ENCODE assay signal across 18 cellular contexts in the genomic region with DNA sequence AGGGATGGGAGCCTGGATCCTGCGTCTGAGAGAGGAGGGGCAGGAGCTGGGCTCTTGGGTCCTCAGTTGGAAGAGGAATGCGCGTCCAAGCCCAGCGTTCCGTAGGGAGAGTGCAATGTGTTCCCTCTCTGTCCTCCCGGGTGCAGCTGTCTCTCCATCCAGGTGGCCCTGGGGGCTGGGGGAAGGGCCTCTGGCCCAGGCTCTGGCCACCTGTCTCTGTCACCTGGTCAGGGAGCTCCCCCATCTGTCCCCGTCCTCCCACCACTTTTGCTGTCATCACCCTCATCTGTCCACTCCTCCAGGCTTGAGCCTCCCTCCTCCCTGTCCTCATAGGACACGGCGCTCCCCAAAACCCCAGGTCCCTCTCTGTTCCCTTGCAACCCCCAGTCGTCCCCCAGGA. TPM values are rescaled to one million over a fixed set of nuclear protein-coding genes. Genes with fewer than 3 reads are reported as not detected.
DNase-seq lines count a peak whose midpoint lies in the region; ATAC-seq and TF ChIP-seq lines count a peak whose summit lies in the region.
"Had no signal": no experiment of that assay in that cellular context is flagged by ENCODE, and none has a peak within 500 bp of the region (broad histone marks: within the 10 kb centered on the region; RNA-seq: fewer than 3 reads in every experiment).

No MANE protein-coding gene starts in this region.

- H3K4me1 ChIP-seq in gastrocnemius medialis: peaks cover 10 to 22% of the 10 kb centered on the region in 2 donors

- ATAC-seq in Right ventricle myocardium inferior (peak; percentile 18), gastrocnemius medialis (peak; percentile 71 to 82)
- ATAC-seq: A549 had no signal

- H3K36me3 Mint-ChIP-seq in HFFc6 (ENCODE audit: low read depth): no peaks in the 10 kb centered on the region

- in situ Hi-C loops in gastrocnemius medialis (cut with MboI; ENCODE audit: low sequenced_read_pairs in 4 of 4): no loop called here

- H3K36me3 ChIP-seq in gastrocnemius medialis: no peaks in the 10 kb centered on the region

- no peaks in the 10 kb centered on the region for H3K9me3 ChIP-seq in gastrocnemius medialis
- H3K9me3 ChIP-seq: A549, SK-N-SH had no signal

- no peak overlapping the region for H3K27ac Mint-ChIP-seq in HFFc6

- peaks cover 10% of the 10 kb centered on the region; the same call in 1 of the 2 replicates for H3K27me3 Mint-ChIP-seq in HFFc6 (ENCODE audit: insufficient read depth)

- H3K4me3 ChIP-seq in gastrocnemius medialis: no peak overlapping the region
- H3K4me3 ChIP-seq: A549, PC-9 had no signal

- no peak for TF ChIP-seq POLR2A in gastrocnemius medialis (IDR thresholded peaks at IDR 0.05)

- H3K27ac ChIP-seq in gastrocnemius medialis: peak overlapping the region in 3 of 4 donors; percentile 4 to 80 (median 55)
- H3K27ac ChIP-seq: PC-9 had no signal

- intact Hi-C loops in Right ventricle myocardium inferior (cut with DNase I) (no loop called here), cardiac septum (cut with DNase I) (no loop called here), gastrocnemius medialis (cut with DNase I; ENCODE audit: low total_unique reads) (no loop called here)

- H3K4me1 Mint-ChIP-seq in HFFc6 (ENCODE audit: low read depth): peaks cover 7% of the 10 kb centered on the region; the same call in 1 of the 2 replicates

- H3K9me3 Mint-ChIP-seq in HFFc6: no peaks in the 10 kb centered on the region

- no peak overlapping the region for H3K4me3 Mint-ChIP-seq in HFFc6

- TF ChIP-seq CTCF in gastrocnemius medialis (IDR thresholded peaks at IDR 0.05 in 4 of 5, conservative IDR thresholded peaks at IDR 0.05 in 1 of 5): no peak
- TF ChIP-seq CTCF in HFFc6 (IDR thresholded peaks at IDR 0.05): no peak

- no peaks in the 10 kb centered on the region for H3K27me3 ChIP-seq in gastrocnemius medialis

- DNase-seq in Right ventricle myocardium inferior (ENCODE audit: missing footprints): no peak
- no peak for DNase-seq in cardiac septum (ENCODE audit: low spot score)
- peak; percentile 61 for DNase-seq in NCI-H146 (lab: John Stamatoyannopoulos, UW)
- DNase-seq in cerebellar cortex (ENCODE audit: low spot score): peak; percentile 93
- DNase-seq in gastrocnemius medialis: peak; percentile 66 to 79
- no peak for DNase-seq in NCI-H2107 (lab: John Stamatoyannopoulos, UW)
- DNase-seq in NCI-H2029 treated with DMSO at 0.1 percent for 48 hours (lab: John Stamatoyannopoulos, UW): no peak
- DNase-seq in HFFc6: no peak
- DNase-seq: EL, HCEC 1CT, KBM-7, NCI-H1048, NCI-H1436 treated with DMSO at 0.1 percent for 48 hours, NCI-H2227 treated with DMSO at 0.1 percent for 48 hours, PC-9, SK-N-SH, T-helper 1 cell had no signal

RNA-seq across cellular contexts. Expression of a gene that starts 3.7 kb away (rescaled TPM):
- 12.7 TPM for total RNA-seq in Right ventricle myocardium inferior
- total RNA-seq in cardiac septum: 2.0 TPM
- 1 to 10 TPM in 3 of 4 donors, not detected in 1; 1.5 to 3.0 (median 1.6) TPM for total RNA-seq in gastrocnemius medialis
- total RNA-seq in HFFc6 (2021; fragmentation: NEBNext Ultra II Directional; extraction: Animal tissue kit (Norgen Biotek cat#: 25700)): not detected

RNA-seq across cellular contexts. Expression of a gene that starts 4.7 kb away (rescaled TPM):
- total RNA-seq in Right ventricle myocardium inferior (17.6 TPM), cardiac septum (6.7 TPM), gastrocnemius medialis (10 to 100 TPM in 1 of 4 donors, 1 to 10 TPM in 3; 3.1 to 24.1 (median 6.8) TPM)
- not detected for total RNA-seq in HFFc6 (2021; fragmentation: NEBNext Ultra II Directional; extraction: Animal tissue kit (Norgen Biotek cat#: 25700))

RNA-seq across cellular contexts. Expression of a gene that starts 40.0 kb away (rescaled TPM):
- 13.1 TPM for total RNA-seq in Right ventricle myocardium inferior
- 12.2 TPM for total RNA-seq in cardiac septum
- 10 to 100 TPM; 15.0 to 19.3 (median 16.8) TPM for total RNA-seq in gastrocnemius medialis
- total RNA-seq in HFFc6 (2021; fragmentation: NEBNext Ultra II Directional; extraction: Animal tissue kit (Norgen Biotek cat#: 25700)): 10 to 100 TPM; 19.0 to 24.3 (median 22.0) TPM

RNA-seq across cellular contexts. Expression of a gene that starts 52.4 kb away (rescaled TPM):
- total RNA-seq in Right ventricle myocardium inferior (3.4 TPM), cardiac septum (7.7 TPM), gastrocnemius medialis (1 to 10 TPM in 2 of 4 donors, under 1 TPM in 2; 0.53 to 2.2 (median 1.1) TPM)
- 10 to 100 TPM; 47.7 to 59.9 (median 51.9) TPM for total RNA-seq in HFFc6 (2021; fragmentation: NEBNext Ultra II Directional; extraction: Animal tissue kit (Norgen Biotek cat#: 25700))

RNA-seq across cellular contexts. Expression of a gene that starts 55.6 kb away (rescaled TPM):
- total RNA-seq in Right ventricle myocardium inferior (5.6 TPM), cardiac septum (6.0 TPM), gastrocnemius medialis (1 to 10 TPM in 2 of 4 donors, under 1 TPM in 2; 0.40 to 2.5 (median 1.1) TPM)
- 10 to 100 TPM; 53.3 to 72.0 (median 61.3) TPM for total RNA-seq in HFFc6 (2021; fragmentation: NEBNext Ultra II Directional; extraction: Animal tissue kit (Norgen Biotek cat#: 25700))

Comparison
In these comparisons a context has a peak if more than half of its experiments do, and no peak if none do; other contexts are left out.
1. DNase-seq: peak in NCI-H146 (single experiment), cerebellar cortex (single experiment) and gastrocnemius medialis (2 of 2); none in Right ventricle myocardium inferior (single experiment), cardiac septum (single experiment), NCI-H2107 (single experiment), NCI-H2029 treated with DMSO at 0.1 percent for 48 hours (single experiment) and HFFc6 (single experiment).